Comparison of ENCODE assay signal across 8 cellular contexts in genomic region chr7:127391591-127392181, GRCh38. TPM values are rescaled to one million over a fixed set of nuclear protein-coding genes. Genes with fewer than 3 reads are reported as not detected.
DNase-seq lines count a peak whose midpoint lies in the region; ATAC-seq and TF ChIP-seq lines count a peak whose summit lies in the region.

No MANE protein-coding gene starts in this region.

- H3K4me1 ChIP-seq in KMS-11 (ENCODE audit: low read depth, poor library complexity, severe bottlenecking) (peaks cover 43% of the 10 kb centered on the region), endodermal cell (ENCODE audit: control insufficient read depth, insufficient read depth, low read length) (no peaks in the 10 kb centered on the region), subcutaneous abdominal adipose tissue (ENCODE audit: control insufficient read depth in 5 of 5, insufficient read depth in 5 of 5, low read length in 5 of 5) (peaks cover 3 to 29% (median 20%) of the 10 kb centered on the region in 5 donors)

- peak overlapping the region; percentile 95 for H3K4me3 Mint-ChIP-seq in activated CD8-positive, alpha-beta T cell treated with anti-CD3 and anti-CD28 coated beads for 36 hours
- H3K4me3 Mint-ChIP-seq in endodermal cell: peak overlapping the region; percentile 83

- H3K27ac ChIP-seq in KMS-11 (peak overlapping the region; percentile 88), endodermal cell (ENCODE audit: low read depth, low read length) (no peak overlapping the region), subcutaneous abdominal adipose tissue (ENCODE audit: low read depth, low read length) (peak overlapping the region; percentile 96)

- peaks cover 2% of the 10 kb centered on the region for H3K9me3 Mint-ChIP-seq in activated CD8-positive, alpha-beta T cell treated with anti-CD3 and anti-CD28 coated beads for 36 hours
- H3K9me3 Mint-ChIP-seq in endodermal cell: no peaks in the 10 kb centered on the region

- WGBS in endodermal cell (ENCODE audit: insufficient coverage in 1 of 2, insufficient read length in 1 of 2), 2 experiments: 0 to 1% methylated on average over 6 to 66 of the region's 66 CpGs

- H3K4me1 Mint-ChIP-seq in activated CD8-positive, alpha-beta T cell treated with anti-CD3 and anti-CD28 coated beads for 36 hours (ENCODE audit: low read depth): peaks cover 60% of the 10 kb centered on the region
- peaks cover 13% of the 10 kb centered on the region for H3K4me1 Mint-ChIP-seq in endodermal cell

- peak overlapping the region; percentile 74 for H3K4me2 ChIP-seq in KMS-11

- peak overlapping the region; percentile 97 for H2AFZ ChIP-seq in KMS-11 (ENCODE audit: low read depth)

- CTCF ChIA-PET in activated CD8-positive, alpha-beta T cell treated with anti-CD3 and anti-CD28 coated beads for 36 hours (lab: Charles Lee): interaction anchor here (0.7 to 2.8 kb wide), 7 partner anchors 13 to 56 kb away, joined by 3 to 12 read pairs (median 4); no protein-coding TSS in a partner anchor

- POLR2A ChIA-PET in activated CD8-positive, alpha-beta T cell treated with anti-CD3 and anti-CD28 coated beads for 36 hours (lab: Charles Lee): interaction anchor here (0.6 to 3.4 kb wide), 17 partner anchors 9 to 666 kb away, joined by 3 to 23 read pairs (median 3); no protein-coding TSS in a partner anchor

- peaks cover 3% of the 10 kb centered on the region; the same call in 1 of the 2 replicates for H4K20me1 ChIP-seq in KMS-11 (ENCODE audit: insufficient read depth)

- peak; percentile 40 for ATAC-seq in GM21619 (IDR thresholded peaks at IDR 0.05; ENCODE audit: unreplicated experiment)
- ATAC-seq in activated CD8-positive, alpha-beta T cell treated with anti-CD3 and anti-CD28 coated beads for 36 hours: peak; percentile 32

- peak overlapping the region; percentile 96 for H3K27ac Mint-ChIP-seq in activated CD8-positive, alpha-beta T cell treated with anti-CD3 and anti-CD28 coated beads for 36 hours
- peak overlapping the region; percentile 44 for H3K27ac Mint-ChIP-seq in endodermal cell

- TF ChIP-seq CTCF in KMS-11 (conservative IDR thresholded peaks at IDR 0.05; ENCODE audit: low read depth, low read length) (no peak), endodermal cell (conservative IDR thresholded peaks at IDR 0.05) (no peak)
- no peak for TF ChIP-seq CTCF in activated CD8-positive, alpha-beta T cell treated with anti-CD3 and anti-CD28 coated beads for 36 hours (IDR thresholded peaks at IDR 0.05)

- no peaks in the 10 kb centered on the region for H3K27me3 Mint-ChIP-seq in activated CD8-positive, alpha-beta T cell treated with anti-CD3 and anti-CD28 coated beads for 36 hours
- peaks cover 30% of the 10 kb centered on the region for H3K27me3 Mint-ChIP-seq in endodermal cell (ENCODE audit: insufficient read depth)

- H3K4me3 ChIP-seq in GM08714 (ENCODE audit: low read length) (peak overlapping the region; percentile 87), KMS-11 (IDR thresholded peaks at IDR 0.05; ENCODE audit: insufficient read depth, low read depth, low read length) (peak overlapping the region; percentile 64), endodermal cell (ENCODE audit: low read length) (peak overlapping the region; percentile 94), subcutaneous abdominal adipose tissue (ENCODE audit: low read depth in 1 of 5, low read length in 5 of 5) (peak overlapping the region; percentile 90 to 94 (median 93))

- H3K36me3 Mint-ChIP-seq in activated CD8-positive, alpha-beta T cell treated with anti-CD3 and anti-CD28 coated beads for 36 hours (ENCODE audit: low read depth): peaks cover 42% of the 10 kb centered on the region
- peaks cover 27% of the 10 kb centered on the region for H3K36me3 Mint-ChIP-seq in endodermal cell (ENCODE audit: low read depth)

- H3K9me3 ChIP-seq in endodermal cell (ENCODE audit: control insufficient read depth, low read length) (no peaks in the 10 kb centered on the region), subcutaneous abdominal adipose tissue (ENCODE audit: control insufficient read depth in 5 of 5, low read length in 5 of 5) (no peaks in the 10 kb centered on the region)

- H3K27me3 ChIP-seq in KMS-11 (ENCODE audit: insufficient read depth, low read depth): no peaks in the 10 kb centered on the region
- H3K27me3 ChIP-seq in endodermal cell (ENCODE audit: control insufficient read depth, insufficient read depth, low read length, poor library complexity, severe bottlenecking): peaks cover 22% of the 10 kb centered on the region
- no peaks in the 10 kb centered on the region for H3K27me3 ChIP-seq in subcutaneous abdominal adipose tissue (ENCODE audit: control insufficient read depth in 5 of 5, insufficient read depth in 4 of 5, low read length in 5 of 5)

- intact Hi-C loops in activated CD8-positive, alpha-beta T cell treated with anti-CD3 and anti-CD28 coated beads for 36 hours (cut with micrococcal nuclease): no loop called here

- H3K36me3 ChIP-seq in KMS-11 (ENCODE audit: insufficient read depth): peaks cover 8% of the 10 kb centered on the region; the same call in 1 of the 2 replicates
- H3K36me3 ChIP-seq in endodermal cell (ENCODE audit: control insufficient read depth, insufficient read depth, low read length): peaks cover 29% of the 10 kb centered on the region
- peaks cover 0 to 20% (median 5%) of the 10 kb centered on the region in 5 donors for H3K36me3 ChIP-seq in subcutaneous abdominal adipose tissue (ENCODE audit: control insufficient read depth in 5 of 5, insufficient read depth in 5 of 5, low read length in 5 of 5)

- DNase-seq in activated CD8-positive, alpha-beta T cell treated with anti-CD3 and anti-CD28 coated beads for 36 hours: peak; percentile 57
- DNase-seq in endodermal cell (peak; percentile 68), mucosa of gallbladder (ENCODE audit: low spot score) (peak; percentile 18), NCI-H128 (lab: John Stamatoyannopoulos, UW; ENCODE audit: unreplicated experiment) (no peak)

- H3K79me2 ChIP-seq in KMS-11 (ENCODE audit: insufficient read depth, low read depth): peaks cover 44% of the 10 kb centered on the region

- H3K9ac ChIP-seq in KMS-11: peak overlapping the region; percentile 96
- H3K9ac ChIP-seq in endodermal cell (ENCODE audit: extremely low read depth, low read length, poor library complexity, severe bottlenecking): peak overlapping the region; percentile 38
- H3K9ac ChIP-seq in subcutaneous abdominal adipose tissue (ENCODE audit: low read length in 5 of 5): peak overlapping the region; percentile 81 to 99 (median 93)

RNA-seq across cellular contexts. Expression of gene ZNF800, which starts 0.8 kb away (rescaled TPM):
- total RNA-seq in activated CD8-positive, alpha-beta T cell treated with anti-CD3 and anti-CD28 coated beads for 36 hours: 10 to 100 TPM; 29.3 to 31.1 TPM
- total RNA-seq in endodermal cell (10 to 100 TPM; 13.8 to 16.8 TPM), mucosa of gallbladder (33.9 TPM)
- polyA plus RNA-seq in endodermal cell (2013, experiment 1 of 2): 13.6 TPM
- 14.0 TPM for polyA plus RNA-seq in endodermal cell (2013, experiment 2 of 2)

Comparison
In these comparisons a context has a peak if more than half of its experiments do, and no peak if none do; other contexts are left out.
1. H3K9ac ChIP-seq: peak in every context shown above with its lines; median percentile 96 in KMS-11; 93 in subcutaneous abdominal adipose tissue; 38 in endodermal cell.